Comparison of ENCODE assay signal across 8 cellular contexts in the genomic region with DNA sequence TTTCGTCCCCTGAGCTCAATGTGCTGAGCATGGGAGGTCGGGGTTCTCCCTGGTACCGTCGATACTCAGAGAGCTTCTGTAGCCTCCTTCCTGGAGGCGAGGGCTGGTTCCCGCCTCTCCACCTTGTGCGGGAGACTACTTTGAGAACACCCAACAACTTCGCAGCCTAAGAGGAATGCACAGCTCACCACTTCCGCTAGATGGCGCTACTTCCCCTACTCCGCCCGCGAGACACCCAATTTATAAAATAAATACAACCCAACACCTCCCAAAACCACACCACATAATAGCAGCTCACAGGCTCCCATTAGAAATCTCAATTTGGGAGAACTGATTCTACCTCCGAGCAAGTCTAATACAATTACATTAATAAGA. TPM values are rescaled to one million over a fixed set of nuclear protein-coding genes. Genes with fewer than 3 reads are reported as not detected.
DNase-seq lines count a peak whose midpoint lies in the region; ATAC-seq and TF ChIP-seq lines count a peak whose summit lies in the region.

No MANE protein-coding gene starts in this region.

- TF ChIP-seq CTCF in GM12874 (IDR thresholded peaks at IDR 0.05; ENCODE audit: insufficient read depth, low read depth, low read length) (peak; percentile 86), endothelial cell (IDR thresholded peaks at IDR 0.05; ENCODE audit: unreplicated experiment) (peak; percentile 93)

- no peaks in the 10 kb centered on the region for H3K9me3 ChIP-seq in mesodermal cell (ENCODE audit: control insufficient read depth, low read length)

- ATAC-seq in HG03025 (IDR thresholded peaks at IDR 0.05; ENCODE audit: low FRiP score, unreplicated experiment) = peak; percentile 45

- peaks cover 11% of the 10 kb centered on the region for H3K27me3 Mint-ChIP-seq in endothelial cell (ENCODE audit: unreplicated experiment)

- H3K4me1 ChIP-seq in mesodermal cell (ENCODE audit: control insufficient read depth, insufficient read depth, low read length, poor library complexity, severe bottlenecking) = no peaks in the 10 kb centered on the region

- no peaks in the 10 kb centered on the region for H3K9me3 Mint-ChIP-seq in endothelial cell (ENCODE audit: unreplicated experiment)

- H3K4me1 Mint-ChIP-seq in endothelial cell (ENCODE audit: unreplicated experiment) = peaks cover 3% of the 10 kb centered on the region

- 2 to 3% methylated on average over 13 to 14 of the region's 14 CpGs for WGBS in mesodermal cell (ENCODE audit: insufficient coverage in 2 of 2), 2 experiments

- H3K27ac Mint-ChIP-seq in endothelial cell (ENCODE audit: unreplicated experiment) = no peak overlapping the region

- peak overlapping the region; percentile 41 for H3K4me3 ChIP-seq in mesodermal cell (ENCODE audit: extremely low read depth, insufficient read depth, low read length, poor library complexity, severe bottlenecking)

- H3K4me3 Mint-ChIP-seq in endothelial cell (ENCODE audit: unreplicated experiment) = peak overlapping the region; percentile 85

- H3K36me3 Mint-ChIP-seq in endothelial cell (ENCODE audit: low read depth, unreplicated experiment) = no peaks in the 10 kb centered on the region

- H3K27ac ChIP-seq in mesodermal cell (ENCODE audit: low read depth, low read length, severe bottlenecking) = no peak overlapping the region

- no peaks in the 10 kb centered on the region for H3K36me3 ChIP-seq in mesodermal cell (ENCODE audit: control insufficient read depth, insufficient read depth, low read length)

- DNase-seq in NCI-H524 (lab: John Stamatoyannopoulos, UW) (peak; percentile 62 to 81), endothelial cell (ENCODE audit: low spot score) (peak; percentile 79), mesenteric fat pad (ENCODE audit: low spot score) (no peak)
- peak; percentile 84 for DNase-seq in activated CD8-positive, alpha-beta memory T cell treated with anti-CD3 and anti-CD28 coated beads for 24 hours
- DNase-seq in stimulated activated CD8-positive, alpha-beta memory T cell treated with anti-CD3 and anti-CD28 coated beads, Interleukin-15, amount 100 ng/mL, for 48 hours (ENCODE audit: low read depth in 2 of 2) = peak; percentile 44 to 47

RNA-seq across cellular contexts. Expression of a gene that starts 1.2 kb away (rescaled TPM):
- total RNA-seq in endothelial cell (ENCODE audit: unreplicated experiment) (5.7 TPM), mesenteric fat pad (16.5 TPM)
- 6.7 TPM for polyA plus RNA-seq in mesodermal cell (2013, experiment 1 of 2)
- 4.5 TPM for polyA plus RNA-seq in mesodermal cell (2013, experiment 2 of 2)
